In genomic region chr21:17690078-17690494, GRCh38 we compare ENCODE assay signal across 1 cellular context.
TF ChIP-seq lines count a peak whose summit lies in the region.

No MANE protein-coding gene starts in this region.

TF ChIP-seq in K562, 482 proteins besides CTCF, POLR2A, EP300 and RAD21 (continued from another document and continues in another):
- TF ChIP-seq E2F4 (CRISPR knock-in tag; IDR thresholded peaks at IDR 0.05; ENCODE audit: low read depth) (no peak), NEUROD1 (IDR thresholded peaks at IDR 0.05; ENCODE audit: borderline replicate concordance, low read depth, low read length, partially characterized antibody) (no peak), ZNF644 (tag; IDR thresholded peaks at IDR 0.05; ENCODE audit: low read depth) (peak; percentile 82; the same call in 1 of the 2 replicates), GABPB2 (CRISPR knock-in tag; conservative IDR thresholded peaks at IDR 0.05) (no peak), HMG20B (CRISPR knock-in tag; IDR thresholded peaks at IDR 0.05) (no peak), BCL6 (CRISPR knock-in tag; IDR thresholded peaks at IDR 0.05) (no peak), RBM15 (IDR thresholded peaks at IDR 0.05; ENCODE audit: insufficient read depth, low read length) (no peak), ZFP30 (CRISPR knock-in tag; IDR thresholded peaks at IDR 0.05; ENCODE audit: borderline replicate concordance) (no peak), KDM2B (CRISPR knock-in tag; IDR thresholded peaks at IDR 0.05) (no peak), KHSRP (IDR thresholded peaks at IDR 0.05) (no peak), U2AF1 (optimal IDR thresholded peaks at IDR 0.05; ENCODE audit: low read depth, low read length) (no peak), CC2D1A (IDR thresholded peaks at IDR 0.05) (no peak), CBFB (CRISPR knock-in tag; IDR thresholded peaks at IDR 0.05) (no peak), ZNF239 (CRISPR knock-in tag; IDR thresholded peaks at IDR 0.05) (peak; percentile 81), TCF15 (CRISPR knock-in tag; IDR thresholded peaks at IDR 0.05) (no peak), ZNF134 (CRISPR knock-in tag; conservative IDR thresholded peaks at IDR 0.05) (0 out of 2 replicates have a peak, but pooled peaks have one; percentile 39), FOXP4 (CRISPR knock-in tag; IDR thresholded peaks at IDR 0.05; ENCODE audit: borderline replicate concordance) (no peak), TEAD2 (tag; IDR thresholded peaks at IDR 0.05) (peak; percentile 75; the same call in 1 of the 2 replicates), CSDE1 (IDR thresholded peaks at IDR 0.05) (no peak), COPS2 (conservative IDR thresholded peaks at IDR 0.05) (no peak), ERF (CRISPR knock-in tag; IDR thresholded peaks at IDR 0.05) (peak; percentile 90), GTF2B (IDR thresholded peaks at IDR 0.05; ENCODE audit: extremely low read depth, insufficient read length) (no peak), ZNF3 (CRISPR knock-in tag; IDR thresholded peaks at IDR 0.05) (0 out of 2 replicates have a peak, but pooled peaks have one; percentile 44), SMAD3 (CRISPR knock-in tag; conservative IDR thresholded peaks at IDR 0.05) (peak; percentile 91), ZNF592 (IDR thresholded peaks at IDR 0.05) (peak; percentile 97), ZNF75A (CRISPR knock-in tag; IDR thresholded peaks at IDR 0.05) (no peak), ZNF766 (CRISPR knock-in tag; conservative IDR thresholded peaks at IDR 0.05) (peak; percentile 75), ZNF668 (CRISPR knock-in tag; IDR thresholded peaks at IDR 0.05) (peak; percentile 91), SPI1 (IDR thresholded peaks at IDR 0.05; ENCODE audit: borderline replicate concordance, low read depth, low read length) (no peak), TAF7 (tag; IDR thresholded peaks at IDR 0.05) (peak; percentile 77), HDAC1 (IDR thresholded peaks at IDR 0.05) (no peak), ZBTB12 (CRISPR knock-in tag; IDR thresholded peaks at IDR 0.05) (peak; percentile 67), ZNF398 (CRISPR knock-in tag; IDR thresholded peaks at IDR 0.05) (peak; percentile 84; the same call in 1 of the 2 replicates), ATF1 (CRISPR knock-in tag; IDR thresholded peaks at IDR 0.05) (no peak), ATF1 (tag; IDR thresholded peaks at IDR 0.05) (peak; percentile 29; the same call in 1 of the 2 replicates), MTF1 (CRISPR knock-in tag; IDR thresholded peaks at IDR 0.05; ENCODE audit: borderline replicate concordance) (no peak), ZNF518B (CRISPR knock-in tag; IDR thresholded peaks at IDR 0.05) (no peak), MYNN (IDR thresholded peaks at IDR 0.05) (no peak), MYNN (CRISPR knock-in tag; IDR thresholded peaks at IDR 0.05) (no peak), POU5F1 (IDR thresholded peaks at IDR 0.05; ENCODE audit: borderline replicate concordance, low read depth, low read length, partially characterized antibody) (no peak), ZNF589 (CRISPR knock-in tag; IDR thresholded peaks at IDR 0.05; ENCODE audit: low read depth) (peak; percentile 90), PYGO2 (tag; IDR thresholded peaks at IDR 0.05) (peak; percentile 95), ZNF224 (CRISPR knock-in tag; IDR thresholded peaks at IDR 0.05) (no peak), POLR2AphosphoS5 (IDR thresholded peaks at IDR 0.05; ENCODE audit: control insufficient read depth, insufficient read depth, low read depth, low read length) (no peak), ZNF280B (CRISPR knock-in tag; IDR thresholded peaks at IDR 0.05) (0 out of 2 replicates have a peak, but pooled peaks have one; percentile 20), ZNF449 (CRISPR knock-in tag; IDR thresholded peaks at IDR 0.05) (peak; percentile 92), SRSF7 (optimal IDR thresholded peaks at IDR 0.05; ENCODE audit: low read depth, low read length) (no peak), CBX3 (IDR thresholded peaks at IDR 0.05; ENCODE audit: borderline replicate concordance in 1 of 2, low read length in 2 of 2) (no peak), RUNX1 (IDR thresholded peaks at IDR 0.05; ENCODE audit: low read depth) (no peak), MYC (IDR thresholded peaks at IDR 0.05; ENCODE audit: low read depth, low read length) (no peak), MYC (CRISPR knock-in tag; IDR thresholded peaks at IDR 0.05; ENCODE audit: borderline replicate concordance, low read depth) (peak; percentile 58; the same call in 1 of the 2 replicates), ZZZ3 (IDR thresholded peaks at IDR 0.05) (no peak), PHF21A (IDR thresholded peaks at IDR 0.05; ENCODE audit: borderline replicate concordance, low read depth) (no peak)
